Comparison of ENCODE assay signal across 9 cellular contexts in genomic region chr22:46053563-46054090, GRCh38.
DNase-seq lines count a peak whose midpoint lies in the region; ATAC-seq, FAIRE-seq and TF ChIP-seq lines count a peak whose summit lies in the region.
"Had no signal": no experiment of that assay in that cellular context is flagged by ENCODE, and none has a peak within 500 bp of the region (broad histone marks: within the 10 kb centered on the region; RNA-seq: fewer than 3 reads in every experiment).

No MANE protein-coding gene starts in this region.

- H3K4me1 ChIP-seq in A549 (peaks cover 43% of the 10 kb centered on the region), GM23248 (ENCODE audit: insufficient read depth) (peaks cover 50% of the 10 kb centered on the region), spleen (peaks cover 48 to 97% (median 90%) of the 10 kb centered on the region in 6 donors)

- no peaks in the 10 kb centered on the region for H3K9me3 ChIP-seq in A549
- H3K9me3 ChIP-seq in GM23248 (ENCODE audit: low read depth), result no peaks in the 10 kb centered on the region
- no peaks in the 10 kb centered on the region for H3K9me3 ChIP-seq in spleen

- peak overlapping the region; percentile 91 for H3K9ac ChIP-seq in GM23248

- H3K9me2 ChIP-seq in GM23248 (ENCODE audit: insufficient read depth), result no peaks in the 10 kb centered on the region

- 0 out of 2 replicates have a peak, but pooled peaks have one; percentile 11 for TF ChIP-seq POLR2A in A549 (IDR thresholded peaks at IDR 0.05; ENCODE audit: low read length)
- peak in 1 of 3 donors; percentile 27 for TF ChIP-seq POLR2A in spleen (IDR thresholded peaks at IDR 0.05)

- peaks cover 54 to 74% (median 67%) of the 10 kb centered on the region in 3 donors for H3K4me1 Mint-ChIP-seq in T-cell

- CTCF ChIA-PET in A549 (lab: Yijun Ruan, JAX) (interaction anchor here (1.4 to 8.1 kb wide), 4 partner anchors 17 to 64 kb away, joined by 4 to 48 read pairs (median 8); no protein-coding TSS in a partner anchor), T-cell (lab: Charles Lee) (interaction anchor here (0.7 to 2.2 kb wide), 4 partner anchors 17 to 47 kb away, joined by 4 to 9 read pairs (median 6); no protein-coding TSS in a partner anchor)

- WGBS in A549 (ENCODE audit: missing lambda C conversion rate), result 0% methylated on average over 3 of the region's 37 CpGs
- 0 to 1% methylated on average over 18 to 30 of the region's 37 CpGs for WGBS in GM23248 (ENCODE audit: low coverage in 1 of 2, low lambda C conversion rate in 2 of 2, missing lambda C conversion rate in 2 of 2), 2 experiments
- 0 to 22% (median 10%) methylated on average over 7 to 37 of the region's 37 CpGs for WGBS in spleen, 5 donors

- H3K4me3 ChIP-seq in A549 (peak overlapping the region; percentile 61), GM23248 (peak overlapping the region; percentile 77), astrocyte of the cerebellum (ENCODE audit: low read depth, low read length) (peak overlapping the region; percentile 46), spleen (peak overlapping the region; percentile 58 to 88 (median 63))

- no peak overlapping the region for H2AFZ ChIP-seq in GM23248

- in situ Hi-C loops in GM23248 (cut with MboI), result no loop called here
- in situ Hi-C loops in astrocyte of the cerebellum (cut with HindIII; ENCODE audit: low sequenced_read_pairs), result no loop called here

- POLR2A ChIA-PET in A549 (lab: Yijun Ruan, JAX) (interaction anchor here (0.6 to 4.4 kb wide), 9 partner anchors 10 to 42 kb away, joined by 3 to 39 read pairs (median 3); no protein-coding TSS in a partner anchor), T-cell (lab: Charles Lee) (interaction anchor here in 1 of 2 donors (0.6 kb wide), 1 partner anchor 10 kb away, joined by 9 read pairs; no protein-coding TSS in a partner anchor)

- no peaks in the 10 kb centered on the region for H3K27me3 ChIP-seq in GM23248 (replicated peaks; ENCODE audit: insufficient read depth)
- H3K27me3 ChIP-seq in spleen (replicated peaks in 1 of 7), result no peaks in the 10 kb centered on the region

- H3K9me3 Mint-ChIP-seq in T-cell, result no peaks in the 10 kb centered on the region

- peaks cover 38% of the 10 kb centered on the region for H3F3A ChIP-seq in GM23248 (ENCODE audit: insufficient read depth)

- DNase-seq in A549 (ENCODE audit: low read depth in 1 of 2, low spot score in 1 of 2), result peak in 1 of 2 experiments; percentile 69
- peak; percentile 87 for DNase-seq in GM23248
- peak in 25 of 34 experiments; percentile 22 to 70 (median 47) for DNase-seq in T-cell
- no peak for DNase-seq in astrocyte of the cerebellum (ENCODE audit: low read depth)
- DNase-seq in hippocampal formation (lab: John Stamatoyannopoulos, UW), result peak; percentile 83 to 89
- DNase-seq in spleen, result peak; percentile 94
- DNase-seq in GM19239 (ENCODE audit: insufficient read length, low spot score), result no peak

- intact Hi-C loops in spleen (cut with DNase I; ENCODE audit: low total_unique reads), result no loop called here

- no peaks in the 10 kb centered on the region for H3K27me3 Mint-ChIP-seq in T-cell

- H3K36me3 Mint-ChIP-seq in T-cell, result no peaks in the 10 kb centered on the region

- H3K27ac Mint-ChIP-seq in T-cell, result peak overlapping the region; percentile 98 to 99

- H3K36me3 ChIP-seq in GM23248 (ENCODE audit: low read depth) (no peaks in the 10 kb centered on the region), spleen (peaks cover 0 to 5% (median 0%) of the 10 kb centered on the region in 6 donors)

- ATAC-seq in A549 (peak; percentile 77 to 78), T-cell (replicated peaks in 1 of 4) (peak; percentile 60 to 69 (median 66)), HG03025 (IDR thresholded peaks at IDR 0.05; ENCODE audit: low FRiP score, unreplicated experiment) (no peak)

- peak overlapping the region; percentile 99 for H3K27ac ChIP-seq in A549
- H3K27ac ChIP-seq in GM23248, result peak overlapping the region; percentile 99
- peak overlapping the region; percentile 97 to 99 (median 98) for H3K27ac ChIP-seq in spleen

- no peaks in the 10 kb centered on the region for H4K20me1 ChIP-seq in GM23248 (ENCODE audit: insufficient read depth)

- peak overlapping the region; percentile 88 to 94 (median 92) for H3K4me3 Mint-ChIP-seq in T-cell

- FAIRE-seq in A549 (lab: Jason Lieb, UNC) (no peak), GM19239 (lab: Jason Lieb, UNC) (no peak)
- FAIRE-seq: GM18507 had no signal

- H3K4me2 ChIP-seq in A549 (peak overlapping the region; percentile 92), GM23248 (ENCODE audit: unreplicated experiment) (peak overlapping the region; percentile 88)

- TF ChIP-seq CTCF in A549 (IDR thresholded peaks at IDR 0.05) (no peak), astrocyte of the cerebellum (IDR thresholded peaks at IDR 0.05; ENCODE audit: low read depth, low read length, missing control alignments) (no peak), spleen (IDR thresholded peaks at IDR 0.05 in 8 of 11, conservative IDR thresholded peaks at IDR 0.05 in 3 of 11) (no peak)

- peaks cover 96% of the 10 kb centered on the region for H3K79me2 ChIP-seq in GM23248 (ENCODE audit: insufficient read depth)

- no peak for TF ChIP-seq EP300 in A549 (IDR thresholded peaks at IDR 0.05)

- no peak for TF ChIP-seq RAD21 in A549 (conservative IDR thresholded peaks at IDR 0.05 in 1 of 2, IDR thresholded peaks at IDR 0.05 in 1 of 2)

TF ChIP-seq in A549, 52 proteins besides CTCF, POLR2A, EP300 and RAD21:
- TF ChIP-seq HES2 (IDR thresholded peaks at IDR 0.05) (no peak), MAX (IDR thresholded peaks at IDR 0.05) (peak; percentile 38; the same call in 1 of the 2 replicates), BCL3 (IDR thresholded peaks at IDR 0.05) (peak; percentile 36; the same call in 1 of the 3 replicates), JUN (IDR thresholded peaks at IDR 0.05) (peak in 1 of 2 experiments; percentile 9; a peak in 2 of 5 replicates), MAZ (IDR thresholded peaks at IDR 0.05; ENCODE audit: borderline replicate concordance, low read depth, low read length) (no peak), FOSB (CRISPR knock-in tag; IDR thresholded peaks at IDR 0.05) (no peak)

Comparison
In these comparisons a context has a peak if more than half of its experiments do, and no peak if none do; other contexts are left out.
1. DNase-seq: peak in GM23248 (single experiment), T-cell (25 of 34), hippocampal formation (2 of 2) and spleen (single experiment); none in astrocyte of the cerebellum (single experiment) and GM19239 (single experiment).
2. Peak in every context shown above with its lines, with median percentiles within 50 percentile points of each other: H3K27ac ChIP-seq and H3K4me3 ChIP-seq.